Comparison of ENCODE assay signal across 1 cellular context in genomic region chr10:23370106-23370505, GRCh38.
TF ChIP-seq lines count a peak whose summit lies in the region.

No MANE protein-coding gene starts in this region.

TF ChIP-seq in SK-N-SH treated with all-trans-retinoic acid at 6 μM for 48 hours, 23 proteins besides CTCF, POLR2A, EP300 and RAD21 (continued from another document):
- no peak for TF ChIP-seq TCF4 (CRISPR knock-in tag; IDR thresholded peaks at IDR 0.05; ENCODE audit: borderline replicate concordance)
- TF ChIP-seq POU6F1 (CRISPR knock-in tag; IDR thresholded peaks at IDR 0.05; ENCODE audit: borderline replicate concordance, low read depth) = no peak
- TF ChIP-seq ZC3H10 (CRISPR knock-in tag; IDR thresholded peaks at IDR 0.05) = no peak
- TF ChIP-seq CSDC2 (CRISPR knock-in tag; IDR thresholded peaks at IDR 0.05) = no peak
- no peak for TF ChIP-seq ESRRG (CRISPR knock-in tag; IDR thresholded peaks at IDR 0.05)
